Comparison of ENCODE assay signal across 1 cellular context in the genomic region with DNA sequence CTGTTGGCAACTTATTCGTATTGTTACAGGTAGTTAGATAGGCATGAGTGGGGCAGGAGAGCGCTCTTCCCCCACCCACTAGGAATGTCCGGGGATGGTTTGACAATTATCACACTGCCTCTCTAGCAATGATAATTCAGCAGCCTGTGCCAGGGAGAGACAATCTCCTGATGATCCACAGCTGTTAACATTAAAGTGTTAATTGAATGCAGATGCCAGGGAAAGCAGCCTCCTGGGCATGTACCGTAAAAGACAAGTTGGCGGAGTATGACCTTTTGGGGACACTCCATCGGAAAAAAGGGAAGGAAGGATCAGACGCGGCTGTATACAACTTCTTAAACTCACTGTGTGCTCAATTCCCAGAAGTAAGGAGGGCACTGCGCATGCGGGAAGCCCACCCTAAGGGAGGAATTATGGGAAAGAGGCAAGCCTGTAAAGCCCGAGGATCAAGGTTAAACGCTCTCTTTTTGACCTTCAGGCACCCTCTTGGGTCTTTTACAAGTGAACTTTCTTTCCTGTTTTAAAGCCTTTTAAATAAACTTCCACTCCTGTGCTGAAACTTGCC.
TF ChIP-seq lines count a peak whose summit lies in the region.

No MANE protein-coding gene starts in this region.

TF ChIP-seq in SK-N-SH treated with all-trans-retinoic acid at 6 μM for 48 hours, 23 proteins besides CTCF, POLR2A, EP300 and RAD21 (continued from another document):
- no peak for TF ChIP-seq CSRNP3 (CRISPR knock-in tag; IDR thresholded peaks at IDR 0.05)
- no peak for TF ChIP-seq ARNTL (CRISPR knock-in tag; IDR thresholded peaks at IDR 0.05; ENCODE audit: borderline replicate concordance, low read depth)
- no peak for TF ChIP-seq TOX (CRISPR knock-in tag; IDR thresholded peaks at IDR 0.05; ENCODE audit: borderline replicate concordance)
- TF ChIP-seq ZC3H10 (CRISPR knock-in tag; IDR thresholded peaks at IDR 0.05): no peak
- 0 out of 2 replicates have a peak, but pooled peaks have one; percentile 18 for TF ChIP-seq TSHZ2 (CRISPR knock-in tag; IDR thresholded peaks at IDR 0.05)
- TF ChIP-seq ZNF565 (CRISPR knock-in tag; conservative IDR thresholded peaks at IDR 0.05; ENCODE audit: low read depth): no peak
- no peak for TF ChIP-seq CSDC2 (CRISPR knock-in tag; IDR thresholded peaks at IDR 0.05)
- TF ChIP-seq SNAI2 (CRISPR knock-in tag; IDR thresholded peaks at IDR 0.05): 0 out of 2 replicates have a peak, but pooled peaks have one; percentile 13
- no peak for TF ChIP-seq PATZ1 (CRISPR knock-in tag; IDR thresholded peaks at IDR 0.05; ENCODE audit: borderline replicate concordance)
- TF ChIP-seq ZFP3 (CRISPR knock-in tag; IDR thresholded peaks at IDR 0.05): 0 out of 2 replicates have a peak, but pooled peaks have one; percentile 44
- TF ChIP-seq OSR1 (CRISPR knock-in tag; IDR thresholded peaks at IDR 0.05): no peak
- peak; percentile 58 for TF ChIP-seq ISL1 (CRISPR knock-in tag; IDR thresholded peaks at IDR 0.05)
- no peak for TF ChIP-seq CREB5 (CRISPR knock-in tag; IDR thresholded peaks at IDR 0.05; ENCODE audit: low read depth)
